In the genomic region with DNA sequence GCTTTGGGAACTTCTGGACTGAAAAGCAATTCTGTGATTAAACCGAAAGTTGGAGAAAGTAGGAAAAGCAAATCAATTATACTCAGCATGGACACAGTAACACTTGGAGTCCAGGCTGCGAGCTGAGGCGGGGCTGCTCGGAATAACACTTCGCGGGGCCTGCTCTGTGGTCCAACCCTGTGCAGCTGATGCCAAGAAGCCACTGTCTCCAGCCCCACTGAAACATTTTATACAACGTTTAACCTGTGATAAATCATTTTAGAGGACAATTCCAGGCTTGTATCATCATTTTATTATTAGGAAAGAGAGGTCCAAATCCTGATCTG, we compare ENCODE assay signal across 1 cellular context.
TF ChIP-seq lines count a peak whose summit lies in the region.

No MANE protein-coding gene starts in this region.

TF ChIP-seq in K562, 482 proteins besides CTCF, POLR2A, EP300 and RAD21:
- TF ChIP-seq, protein P1, sequence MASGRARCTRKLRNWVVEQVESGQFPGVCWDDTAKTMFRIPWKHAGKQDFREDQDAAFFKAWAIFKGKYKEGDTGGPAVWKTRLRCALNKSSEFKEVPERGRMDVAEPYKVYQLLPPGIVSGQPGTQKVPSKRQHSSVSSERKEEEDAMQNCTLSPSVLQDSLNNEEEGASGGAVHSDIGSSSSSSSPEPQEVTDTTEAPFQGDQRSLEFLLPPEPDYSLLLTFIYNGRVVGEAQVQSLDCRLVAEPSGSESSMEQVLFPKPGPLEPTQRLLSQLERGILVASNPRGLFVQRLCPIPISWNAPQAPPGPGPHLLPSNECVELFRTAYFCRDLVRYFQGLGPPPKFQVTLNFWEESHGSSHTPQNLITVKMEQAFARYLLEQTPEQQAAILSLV (tag; IDR thresholded peaks at IDR 0.05) = no peak
- TF ChIP-seq, protein P2, sequence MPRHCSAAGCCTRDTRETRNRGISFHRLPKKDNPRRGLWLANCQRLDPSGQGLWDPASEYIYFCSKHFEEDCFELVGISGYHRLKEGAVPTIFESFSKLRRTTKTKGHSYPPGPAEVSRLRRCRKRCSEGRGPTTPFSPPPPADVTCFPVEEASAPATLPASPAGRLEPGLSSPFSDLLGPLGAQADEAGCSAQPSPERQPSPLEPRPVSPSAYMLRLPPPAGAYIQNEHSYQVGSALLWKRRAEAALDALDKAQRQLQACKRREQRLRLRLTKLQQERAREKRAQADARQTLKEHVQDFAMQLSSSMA (CRISPR knock-in tag; IDR thresholded peaks at IDR 0.05) = no peak
- no peak for TF ChIP-seq HIVEP1 (CRISPR knock-in tag; IDR thresholded peaks at IDR 0.05)
